Comparison of ENCODE assay signal across 29 cellular contexts in the genomic region with DNA sequence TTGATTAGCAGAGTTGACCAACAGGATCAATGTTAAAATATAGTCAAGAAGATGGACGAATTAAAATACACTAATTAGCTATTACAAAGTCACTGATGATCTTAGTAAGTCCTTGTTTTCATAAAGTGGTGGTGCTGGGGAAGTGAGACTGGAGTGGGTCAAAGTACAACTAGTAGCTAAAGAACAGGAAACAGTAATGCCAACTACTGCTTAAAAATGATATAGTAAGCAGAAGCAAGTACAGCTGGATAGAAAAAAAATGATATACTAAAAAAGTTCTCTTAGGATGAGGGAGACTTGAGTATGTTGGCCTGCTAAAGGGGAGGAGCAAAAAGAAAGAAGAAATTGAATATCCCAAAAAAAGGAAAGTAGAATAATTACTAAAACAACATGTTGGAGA.
DNase-seq lines count a peak whose midpoint lies in the region; ATAC-seq and TF ChIP-seq lines count a peak whose summit lies in the region.
"Had no signal": no experiment of that assay in that cellular context is flagged by ENCODE, and none has a peak within 500 bp of the region (broad histone marks: within the 10 kb centered on the region; RNA-seq: fewer than 3 reads in every experiment).

No MANE protein-coding gene starts in this region.

- H3K4me2 ChIP-seq in OCI-LY3 (ENCODE audit: low read length): peak overlapping the region; percentile 76
- H3K4me2 ChIP-seq: PC-9 had no signal

- intact Hi-C loops in upper lobe of right lung (cut with DNase I): no loop called here

- no peak for TF ChIP-seq CTCF in OCI-LY3 (IDR thresholded peaks at IDR 0.05; ENCODE audit: low read depth, low read length)
- no peak for TF ChIP-seq CTCF in upper lobe of right lung (IDR thresholded peaks at IDR 0.05)

- H3K36me3 ChIP-seq in OCI-LY3 (replicated peaks; ENCODE audit: low read depth, low read length) (peaks cover 12% of the 10 kb centered on the region), upper lobe of right lung (no peaks in the 10 kb centered on the region)
- H3K36me3 ChIP-seq: esophagus muscularis mucosa, gastrocnemius medialis, right atrium auricular region had no signal

- H3K27ac Mint-ChIP-seq in stimulated activated naive B cell treated with anti-CD40 and anti-IgM and Interleukin-4, amounts not matched to agents 10 μg/mL and 1 μg/mL and 100 μg/mL, for 72 hours: no peak overlapping the region
- H3K27ac Mint-ChIP-seq: activated B cell treated with CpG ODN at 0.5 μM for 24 hours; CD4-positive, alpha-beta memory T cell; endodermal cell; natural killer cell treated with Interleukin-12 subunit alpha and Interleukin-12 subunit beta and Interleukin-15 and Interleukin-18, amount 100 ng/mL, for 72 hours; stimulated activated naive CD8-positive, alpha-beta T cell treated with anti-CD3 and anti-CD28 coated beads, Interleukin-15, Interleukin-2, amounts not matched to agents 100 ng/mL and 50 ng/mL, for 24 hours had no signal

- H3K4me3 Mint-ChIP-seq in stimulated activated naive B cell treated with anti-CD40 and anti-IgM and Interleukin-4, amounts not matched to agents 10 μg/mL and 1 μg/mL and 100 μg/mL, for 72 hours: no peak overlapping the region
- H3K4me3 Mint-ChIP-seq: activated B cell treated with CpG ODN at 0.5 μM for 24 hours; CD4-positive, alpha-beta memory T cell; endodermal cell; natural killer cell treated with Interleukin-12 subunit alpha and Interleukin-12 subunit beta and Interleukin-15 and Interleukin-18, amount 100 ng/mL, for 72 hours; stimulated activated naive CD8-positive, alpha-beta T cell treated with anti-CD3 and anti-CD28 coated beads, Interleukin-15, Interleukin-2, amounts not matched to agents 100 ng/mL and 50 ng/mL, for 24 hours had no signal

- H2AFZ ChIP-seq in OCI-LY3 (ENCODE audit: low read depth, low read length): no peak overlapping the region
- H2AFZ ChIP-seq: PC-9 had no signal

- ATAC-seq in GM18867 (IDR thresholded peaks at IDR 0.05; ENCODE audit: unreplicated experiment) (peak; percentile 66), HG02678 (IDR thresholded peaks at IDR 0.05; ENCODE audit: unreplicated experiment) (peak; percentile 45), upper lobe of right lung (no peak)
- peak; percentile 59 to 68 for ATAC-seq in stimulated activated naive B cell treated with anti-CD40 and anti-IgM and Interleukin-4, amounts not matched to agents 10 μg/mL and 1 μg/mL and 100 μg/mL, for 72 hours (replicated peaks)
- ATAC-seq: gastrocnemius medialis; natural killer cell treated with Interleukin-12 subunit alpha and Interleukin-12 subunit beta and Interleukin-15 and Interleukin-18, amount 100 ng/mL, for 72 hours had no signal

- H3K27ac ChIP-seq in OCI-LY3 (ENCODE audit: low read length) (peak overlapping the region; percentile 99), upper lobe of right lung (no peak overlapping the region)
- H3K27ac ChIP-seq: esophagus muscularis mucosa, gastrocnemius medialis, PC-9, right atrium auricular region had no signal

- H3K4me3 ChIP-seq in OCI-LY3 (ENCODE audit: low read length): peak overlapping the region; percentile 50
- no peak overlapping the region for H3K4me3 ChIP-seq in upper lobe of right lung
- H3K4me3 ChIP-seq: esophagus muscularis mucosa, gastrocnemius medialis, PC-9, right atrium auricular region had no signal

- no peaks in the 10 kb centered on the region for H4K20me1 ChIP-seq in OCI-LY3 (ENCODE audit: insufficient read depth, low read length)

- no peak for DNase-seq in stimulated activated naive B cell treated with anti-CD40 and anti-IgM and Interleukin-4, amounts not matched to agents 10 μg/mL and 1 μg/mL and 100 μg/mL, for 72 hours
- no peak for DNase-seq in activated CD4-positive, CD25-positive, alpha-beta regulatory T cell (lab: John Stamatoyannopoulos, UW)
- no peak for DNase-seq in Ammon's horn (ENCODE audit: low spot score)
- no peak for DNase-seq in upper lobe of right lung
- DNase-seq: activated B cell treated with CpG ODN at 0.5 μM for 24 hours; activated CD4-positive, alpha-beta T cell treated with anti-CD3 and anti-CD28 coated beads, Interleukin-2, amount 50 U/mL, for 4 hours; activated CD8-positive, alpha-beta memory T cell treated with anti-CD3 and anti-CD28 coated beads, Interleukin-2, amount 50 U/mL, for 4 hours; activated naive CD4-positive, alpha-beta T cell treated with anti-CD3 and anti-CD28 coated beads, Interleukin-2, amount 50 U/mL, for 16 hours; amygdala; CD4-positive, alpha-beta memory T cell; cortex of kidney; endodermal cell; gastrocnemius medialis; GOT3; midbrain; NCI-H1105 treated with DMSO at 0.1 percent for 48 hours; NCI-H2029; NCI-H2227 treated with DMSO at 0.1 percent for 48 hours; NCI-H82; PC-9; SHP77; T1000 had no signal

- no peaks in the 10 kb centered on the region for H3K27me3 Mint-ChIP-seq in stimulated activated naive B cell treated with anti-CD40 and anti-IgM and Interleukin-4, amounts not matched to agents 10 μg/mL and 1 μg/mL and 100 μg/mL, for 72 hours
- H3K27me3 Mint-ChIP-seq: activated B cell treated with CpG ODN at 0.5 μM for 24 hours; CD4-positive, alpha-beta memory T cell; natural killer cell treated with Interleukin-12 subunit alpha and Interleukin-12 subunit beta and Interleukin-15 and Interleukin-18, amount 100 ng/mL, for 72 hours; stimulated activated naive CD8-positive, alpha-beta T cell treated with anti-CD3 and anti-CD28 coated beads, Interleukin-15, Interleukin-2, amounts not matched to agents 100 ng/mL and 50 ng/mL, for 24 hours had no signal

- no peaks in the 10 kb centered on the region for H3K9me3 Mint-ChIP-seq in stimulated activated naive B cell treated with anti-CD40 and anti-IgM and Interleukin-4, amounts not matched to agents 10 μg/mL and 1 μg/mL and 100 μg/mL, for 72 hours
- H3K9me3 Mint-ChIP-seq: activated B cell treated with CpG ODN at 0.5 μM for 24 hours; CD4-positive, alpha-beta memory T cell; stimulated activated naive CD8-positive, alpha-beta T cell treated with anti-CD3 and anti-CD28 coated beads, Interleukin-15, Interleukin-2, amounts not matched to agents 100 ng/mL and 50 ng/mL, for 24 hours had no signal

- peak overlapping the region; percentile 78 for H3K9ac ChIP-seq in OCI-LY3 (ENCODE audit: low read length)

- H3K79me2 ChIP-seq in OCI-LY3 (ENCODE audit: low read length): no peaks in the 10 kb centered on the region

- peaks cover 5% of the 10 kb centered on the region; the same call in 1 of the 2 replicates for H3K9me3 ChIP-seq in OCI-LY3 (ENCODE audit: insufficient read depth, low read length)
- no peaks in the 10 kb centered on the region for H3K9me3 ChIP-seq in upper lobe of right lung
- H3K9me3 ChIP-seq: esophagus muscularis mucosa, gastrocnemius medialis, right atrium auricular region had no signal

- no peaks in the 10 kb centered on the region for H3K36me3 Mint-ChIP-seq in stimulated activated naive B cell treated with anti-CD40 and anti-IgM and Interleukin-4, amounts not matched to agents 10 μg/mL and 1 μg/mL and 100 μg/mL, for 72 hours
- H3K36me3 Mint-ChIP-seq: CD4-positive, alpha-beta memory T cell; natural killer cell treated with Interleukin-12 subunit alpha and Interleukin-12 subunit beta and Interleukin-15 and Interleukin-18, amount 100 ng/mL, for 72 hours had no signal

- H3K27me3 ChIP-seq in OCI-LY3 (ENCODE audit: low read depth, low read length) (no peaks in the 10 kb centered on the region), upper lobe of right lung (no peaks in the 10 kb centered on the region)
- H3K27me3 ChIP-seq: esophagus muscularis mucosa, gastrocnemius medialis, right atrium auricular region had no signal

- peaks cover 1 to 6% of the 10 kb centered on the region in 2 donors for H3K4me1 Mint-ChIP-seq in stimulated activated naive B cell treated with anti-CD40 and anti-IgM and Interleukin-4, amounts not matched to agents 10 μg/mL and 1 μg/mL and 100 μg/mL, for 72 hours
- H3K4me1 Mint-ChIP-seq: activated B cell treated with CpG ODN at 0.5 μM for 24 hours; CD4-positive, alpha-beta memory T cell; endodermal cell had no signal

- H3K4me1 ChIP-seq in OCI-LY3 (ENCODE audit: low read length) (peaks cover 59% of the 10 kb centered on the region), upper lobe of right lung (no peaks in the 10 kb centered on the region)
- H3K4me1 ChIP-seq: esophagus muscularis mucosa, gastrocnemius medialis, right atrium auricular region had no signal
